In genomic region chr5:16918156-16918555, GRCh38 we compare ENCODE assay signal across 15 cellular contexts.
"Had no signal": no experiment of that assay in that cellular context is flagged by ENCODE, and none has a peak within 500 bp of the region (broad histone marks: within the 10 kb centered on the region; RNA-seq: fewer than 3 reads in every experiment).

No MANE protein-coding gene starts in this region.

- DNase-seq: activated B cell treated with CpG ODN at 0.5 μM for 24 hours; activated CD4-positive, alpha-beta T cell treated with anti-CD3 and anti-CD28 coated beads for 48 hours; activated naive CD4-positive, alpha-beta T cell; anterior cingulate cortex; brain microvascular endothelial cell; effector CD8-positive, alpha-beta T cell; heart right ventricle; posterior cingulate gyrus; retina; stimulated activated CD4-positive, alpha-beta T cell treated with anti-CD3 and anti-CD28 coated beads, Interleukin-4, amount 100 ng/mL, for 1 hour; stimulated activated naive B cell treated with anti-CD40 and anti-IgM and Interleukin-4, amounts not matched to agents 10 μg/mL and 1 μg/mL and 100 μg/mL, for 72 hours; T-helper 2 cell; tibial artery; uterus had no signal

- ATAC-seq: gastroesophageal sphincter; heart right ventricle; stimulated activated naive B cell treated with anti-CD40 and anti-IgM and Interleukin-4, amounts not matched to agents 10 μg/mL and 1 μg/mL and 100 μg/mL, for 72 hours had no signal

- H3K27ac ChIP-seq: brain microvascular endothelial cell, gastroesophageal sphincter, heart right ventricle, tibial artery, uterus had no signal
